Comparison of ENCODE assay signal across 1 cellular context in genomic region chr5:124628721-124629596, GRCh38.
TF ChIP-seq lines count a peak whose summit lies in the region.

No MANE protein-coding gene starts in this region.

TF ChIP-seq in K562, 482 proteins besides CTCF, POLR2A, EP300 and RAD21 (continued from another document and continues in another):
- TF ChIP-seq THAP12 (CRISPR knock-in tag; IDR thresholded peaks at IDR 0.05) (no peak), PRDM10 (IDR thresholded peaks at IDR 0.05; ENCODE audit: partially characterized antibody) (peak; percentile 78), ZNF655 (CRISPR knock-in tag; IDR thresholded peaks at IDR 0.05) (no peak), ZNF384 (IDR thresholded peaks at IDR 0.05; ENCODE audit: low read depth, low read length) (no peak), HINFP (tag; conservative IDR thresholded peaks at IDR 0.05; ENCODE audit: low read depth) (no peak), SIN3B (IDR thresholded peaks at IDR 0.05; ENCODE audit: low read depth) (no peak), NEUROD1 (IDR thresholded peaks at IDR 0.05; ENCODE audit: borderline replicate concordance, low read depth, low read length, partially characterized antibody) (peak; percentile 79), KDM4B (IDR thresholded peaks at IDR 0.05; ENCODE audit: borderline replicate concordance in 2 of 2, low read depth in 1 of 2) (0 out of 4 replicates have a peak, but pooled peaks of 1 of the 2 experiments have one; percentile 35), ZNF408 (CRISPR knock-in tag; IDR thresholded peaks at IDR 0.05; ENCODE audit: low read depth) (no peak), CHD4 (IDR thresholded peaks at IDR 0.05; ENCODE audit: insufficient read depth, insufficient replicate concordance, low read depth, low read length, poor library complexity, severe bottlenecking) (no peak), TBL1XR1 (IDR thresholded peaks at IDR 0.05; ENCODE audit: low read length in 2 of 2) (no peak), ATF2 (CRISPR knock-in tag; IDR thresholded peaks at IDR 0.05) (peak; percentile 22; the same call in 1 of the 2 replicates), HMG20A (CRISPR knock-in tag; conservative IDR thresholded peaks at IDR 0.05) (no peak), GTF3C2 (IDR thresholded peaks at IDR 0.05; ENCODE audit: borderline replicate concordance, extremely low read depth, insufficient read length) (no peak), CC2D1A (IDR thresholded peaks at IDR 0.05) (no peak), HNRNPL (IDR thresholded peaks at IDR 0.05; ENCODE audit: low read depth, low read length) (no peak), DEAF1 (CRISPR knock-in tag; IDR thresholded peaks at IDR 0.05) (no peak), MLLT1 (IDR thresholded peaks at IDR 0.05) (peak in 1 of 2 experiments; percentile 83; a peak in 1 of 4 replicates), RBM15 (IDR thresholded peaks at IDR 0.05; ENCODE audit: insufficient read depth, low read length) (no peak), SNAPC5 (CRISPR knock-in tag; IDR thresholded peaks at IDR 0.05) (no peak), SMAD2 (IDR thresholded peaks at IDR 0.05; ENCODE audit: low read depth, low read length) (no peak), CTBP1 (IDR thresholded peaks at IDR 0.05; ENCODE audit: borderline replicate concordance) (peak; percentile 97), RNF2 (IDR thresholded peaks at IDR 0.05) (peak; percentile 63), NR2F6 (CRISPR knock-in tag; IDR thresholded peaks at IDR 0.05) (no peak), ZNF398 (CRISPR knock-in tag; IDR thresholded peaks at IDR 0.05) (no peak), EHMT2 (IDR thresholded peaks at IDR 0.05) (no peak), ZNF41 (CRISPR knock-in tag; conservative IDR thresholded peaks at IDR 0.05) (no peak), YY1 (IDR thresholded peaks at IDR 0.05; ENCODE audit: borderline replicate concordance in 1 of 3, control insufficient read depth in 1 of 3, extremely low read depth in 1 of 3, insufficient read depth in 3 of 3, insufficient read length in 1 of 3, insufficient replicate concordance in 2 of 3, low read depth in 1 of 3, low read length in 2 of 3) (peak in 1 of 3 experiments; percentile 64), ZNF324 (CRISPR knock-in tag; IDR thresholded peaks at IDR 0.05) (no peak), ETS1 (conservative IDR thresholded peaks at IDR 0.05; ENCODE audit: control insufficient read depth, low read depth, low read length) (no peak), ZNF274 (IDR thresholded peaks at IDR 0.05; ENCODE audit: borderline replicate concordance, low read depth, low read length) (no peak), THRA (IDR thresholded peaks at IDR 0.05) (no peak), SRSF9 (IDR thresholded peaks at IDR 0.05; ENCODE audit: borderline replicate concordance, low read depth, low read length) (no peak)
